10 cellular contexts compared by ENCODE assay signal in genomic region chr9:130765135-130766030, GRCh38.
DNase-seq lines count a peak whose midpoint lies in the region; ATAC-seq and TF ChIP-seq lines count a peak whose summit lies in the region.
"Had no signal": no experiment of that assay in that cellular context is flagged by ENCODE, and none has a peak within 500 bp of the region (broad histone marks: within the 10 kb centered on the region; RNA-seq: fewer than 3 reads in every experiment).

No MANE protein-coding gene starts in this region.

- H3K4me3 ChIP-seq in brain microvascular endothelial cell (ENCODE audit: low read depth, low read length) (no peak overlapping the region), sigmoid colon (no peak overlapping the region)

- H3K27ac ChIP-seq in brain microvascular endothelial cell (peak overlapping the region; percentile 26), sigmoid colon (peak overlapping the region; percentile 45 to 71 (median 60))
- H3K27ac ChIP-seq: 22Rv1 had no signal

- 64 to 65% methylated on average over 8 of the region's 8 CpGs for WGBS in sigmoid colon, 2 donors

- TF ChIP-seq CTCF in brain microvascular endothelial cell (IDR thresholded peaks at IDR 0.05; ENCODE audit: low read depth, low read length, missing control alignments) (no peak), sigmoid colon (IDR thresholded peaks at IDR 0.05) (no peak)

- in situ Hi-C loops in brain microvascular endothelial cell (cut with HindIII; ENCODE audit: low pct_ligation_motif_present, low sequenced_read_pairs) = no loop called here

- ATAC-seq in HG02610 (IDR thresholded peaks at IDR 0.05; ENCODE audit: unreplicated experiment) = peak; percentile 83

- DNase-seq in NOMO-1 treated with DMSO at 0.1 percent for 48 hours (lab: John Stamatoyannopoulos, UW; ENCODE audit: unreplicated experiment) (peak; percentile 11), NOMO-1 treated with dmso at 0.1 percent for 144 hours (lab: John Stamatoyannopoulos, UW; ENCODE audit: unreplicated experiment) (no peak), brain microvascular endothelial cell (no peak), sigmoid colon (no peak), COLO668 (lab: John Stamatoyannopoulos, UW; ENCODE audit: unreplicated experiment) (no peak), NCI-H2171 treated with DMSO at 0.1 percent for 48 hours (lab: John Stamatoyannopoulos, UW) (no peak), dedifferentiated amniotic fluid mesenchymal stem cell (ENCODE audit: extremely low spot score) (no peak)
- DNase-seq: NCI-H2029 had no signal

- intact Hi-C loops in sigmoid colon (cut with DNase I) = loop anchor here (5.0 to 10.0 kb wide), 2 partner anchors 172 to 279 kb away; partner anchors contain the start of gene FIBCD1

- TF ChIP-seq EP300 in sigmoid colon (IDR thresholded peaks at IDR 0.05) = no peak

- H3K27me3 ChIP-seq in brain microvascular endothelial cell (replicated peaks) = no peaks in the 10 kb centered on the region
- H3K27me3 ChIP-seq in sigmoid colon = no peaks in the 10 kb centered on the region

- TF ChIP-seq POLR2A in sigmoid colon (IDR thresholded peaks at IDR 0.05) = no peak

- no peaks in the 10 kb centered on the region for H3K9me3 ChIP-seq in sigmoid colon

- H3K36me3 ChIP-seq in brain microvascular endothelial cell (replicated peaks) (no peaks in the 10 kb centered on the region), sigmoid colon (no peaks in the 10 kb centered on the region)

- H3K4me1 ChIP-seq in sigmoid colon = peaks cover 0 to 44% (median 32%) of the 10 kb centered on the region in 4 donors
